Comparison of ENCODE assay signal across 8 cellular contexts in the genomic region with DNA sequence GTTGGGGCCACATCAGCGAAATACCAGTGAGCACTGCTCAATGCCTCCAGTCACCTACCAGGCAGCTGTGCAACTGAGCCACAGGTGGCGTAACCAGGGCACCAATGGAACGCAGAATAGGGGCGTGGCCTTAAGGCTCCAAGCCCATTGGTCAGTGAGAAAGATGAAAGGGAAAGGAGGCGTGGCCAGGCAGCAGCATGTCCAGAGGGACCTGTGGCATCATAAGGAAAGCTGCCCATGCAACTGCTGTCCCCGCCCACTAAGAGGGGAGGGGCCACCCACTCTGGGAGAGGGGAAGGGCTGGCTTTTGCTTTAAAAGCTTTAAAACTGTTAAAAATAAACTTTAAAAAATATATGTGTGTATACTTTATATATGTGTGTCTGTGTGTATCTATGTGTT.
A peak's percentile ranks its signal among the peaks of the same experiment; 100 is the strongest.
DNase-seq lines count a peak whose midpoint lies in the region; TF ChIP-seq lines count a peak whose summit lies in the region.
"Not testable (repeated sequence)": the region's sequence is repeated elsewhere in the genome, so short reads cannot be mapped to it uniquely, and the experiment has no call there.

No MANE protein-coding gene starts in this region.

- TF ChIP-seq POLR2A in ovary (IDR thresholded peaks at IDR 0.05); testis (IDR thresholded peaks at IDR 0.05): not testable (repeated sequence)

- H3K27ac Mint-ChIP-seq in endothelial cell (ENCODE audit: unreplicated experiment): not testable (repeated sequence)

- not testable (repeated sequence) for H3K4me3 Mint-ChIP-seq in endothelial cell (ENCODE audit: unreplicated experiment)

- H3K4me1 Mint-ChIP-seq in endothelial cell (ENCODE audit: unreplicated experiment): not testable (repeated sequence)

- H3K27me3 ChIP-seq in MG63, ovary, testis: not testable (repeated sequence)

- H3K36me3 ChIP-seq in MG63; ovary; testis (ENCODE audit: low read depth, missing control alignments): not testable (repeated sequence)

- DNase-seq in GM12865 (ENCODE audit: low read depth): peak; percentile 1
- DNase-seq in MG63: peak; percentile 14
- peak; percentile 13 for DNase-seq in SK-N-DZ (ENCODE audit: low spot score)
- DNase-seq in activated CD8-positive, alpha-beta memory T cell treated with anti-CD3 and anti-CD28 coated beads, Interleukin-2, amount 50 U/mL, for 48 hours: peak; percentile 50
- DNase-seq in endothelial cell (ENCODE audit: low spot score): peak; percentile 4
- DNase-seq in iPS DF 4.7 (ENCODE audit: extremely low read depth, low spot score): peak; percentile 41
- DNase-seq in ovary: peak in 3 of 5 donors; percentile 15 to 35 (median 19)
- DNase-seq in testis: peak; percentile 21

- H3K36me3 Mint-ChIP-seq in endothelial cell (ENCODE audit: low read depth, unreplicated experiment): not testable (repeated sequence)

- 82 to 94% (median 93%) methylated on average over 4 to 5 of the region's 6 CpGs for WGBS in ovary, 3 donors
- WGBS in testis, 2 donors: 79 to 83% methylated on average over 2 to 4 of the region's 6 CpGs

- not testable (repeated sequence) for H3K27ac ChIP-seq in ovary, testis

- not testable (repeated sequence) for TF ChIP-seq EP300 in ovary (IDR thresholded peaks at IDR 0.05)

- not testable (repeated sequence) for TF ChIP-seq CTCF in GM12865 (IDR thresholded peaks at IDR 0.05; ENCODE audit: insufficient read depth, low read depth, low read length, missing control alignments); endothelial cell (IDR thresholded peaks at IDR 0.05; ENCODE audit: unreplicated experiment); ovary (IDR thresholded peaks at IDR 0.05); testis (IDR thresholded peaks at IDR 0.05)

- H3K9me3 Mint-ChIP-seq in endothelial cell (ENCODE audit: unreplicated experiment): not testable (repeated sequence)

- H3K27me3 Mint-ChIP-seq in endothelial cell (ENCODE audit: unreplicated experiment): not testable (repeated sequence)

- H3K4me3 ChIP-seq in GM12865 (ENCODE audit: low read depth, low read length); MG63; ovary; testis: not testable (repeated sequence)

- intact Hi-C loops in ovary (cut with DNase I); testis (cut with DNase I; ENCODE audit: low total_unique reads): not testable (repeated sequence)

- not testable (repeated sequence) for H3K9me3 ChIP-seq in MG63, ovary, testis

- not testable (repeated sequence) for H3K4me1 ChIP-seq in ovary (ENCODE audit: insufficient read depth); testis
